Comparison of ENCODE assay signal across 8 cellular contexts in genomic region chr19:52189745-52190678, GRCh38. TPM values are rescaled to one million over a fixed set of nuclear protein-coding genes. Genes with fewer than 3 reads are reported as not detected.
DNase-seq lines count a peak whose midpoint lies in the region; ATAC-seq and TF ChIP-seq lines count a peak whose summit lies in the region.

TSS of gene PPP2R1A (plus strand) at chr19:52190052. CDS start at chr19:52190097, 45 bp downstream.

- H3K4me3 ChIP-seq in heart right ventricle (peak within 1 kb of the TSS; percentile 73 to 98 (median 87)), upper lobe of left lung (peak within 1 kb of the TSS; percentile 59 to 86 (median 72))

- peaks cover 25% of the 10 kb centered on the region for H3K36me3 Mint-ChIP-seq in T-helper 1 cell treated with Interleukin-12 subunit alpha and Interleukin-12 subunit beta and Interleukin-4 antibody, amounts not matched to agents 30 μg/mL and 1 μg/mL, for 36 hours (ENCODE audit: low read depth)

- ATAC-seq in HG02884 (IDR thresholded peaks at IDR 0.05; ENCODE audit: unreplicated experiment): peak; percentile 31
- ATAC-seq in heart right ventricle: peak; percentile 92 to 97 (median 94)
- peak; percentile 96 to 98 for ATAC-seq in upper lobe of left lung (ENCODE audit: low FRiP score in 2 of 2)

- H3K36me3 ChIP-seq in heart right ventricle: peaks cover 0 to 27% (median 4%) of the 10 kb centered on the region in 9 donors
- peaks cover 0 to 17% (median under 1%) of the 10 kb centered on the region in 4 donors for H3K36me3 ChIP-seq in upper lobe of left lung

- no peak for TF ChIP-seq CTCF in GM13977 (IDR thresholded peaks at IDR 0.05; ENCODE audit: extremely low read depth, insufficient read depth, missing control alignments)
- no peak for TF ChIP-seq CTCF in heart right ventricle (IDR thresholded peaks at IDR 0.05)
- peak in 1 of 6 experiments; percentile 46 for TF ChIP-seq CTCF in upper lobe of left lung (IDR thresholded peaks at IDR 0.05)

- peaks cover 26 to 56% (median 49%) of the 10 kb centered on the region in 9 donors for H3K4me1 ChIP-seq in heart right ventricle
- peaks cover 34 to 47% (median 38%) of the 10 kb centered on the region in 4 donors for H3K4me1 ChIP-seq in upper lobe of left lung

- no peaks in the 10 kb centered on the region for H3K9me3 ChIP-seq in heart right ventricle
- no peaks in the 10 kb centered on the region for H3K9me3 ChIP-seq in upper lobe of left lung

- H3K27me3 ChIP-seq in heart right ventricle: no peaks in the 10 kb centered on the region
- H3K27me3 ChIP-seq in upper lobe of left lung: no peaks in the 10 kb centered on the region

- peak within 1 kb of the TSS; percentile 100 for H3K27ac Mint-ChIP-seq in T-helper 1 cell treated with Interleukin-12 subunit alpha and Interleukin-12 subunit beta and Interleukin-4 antibody, amounts not matched to agents 30 μg/mL and 1 μg/mL, for 36 hours

- DNase-seq in GM13977 (ENCODE audit: low spot score) (peak; percentile 94), NCI-H1694 (lab: John Stamatoyannopoulos, UW) (peak; percentile 100), amniotic stem cell (lab: John Stamatoyannopoulos, UW) (peak; percentile 100), heart right ventricle (peak; percentile 98 to 100), posterior cingulate gyrus (peak; percentile 98 to 100 (median 99)), upper lobe of left lung (peak; percentile 98 to 100)

- WGBS in heart right ventricle, 2 donors: 0% methylated on average over 76 to 81 of the region's 81 CpGs
- WGBS in upper lobe of left lung, 2 donors: 0 to 2% methylated on average over 9 to 39 of the region's 81 CpGs

- in situ Hi-C loops in GM13977 (cut with MboI; ENCODE audit: low pct_unique_long_range_greater_than_20kb, low sequenced_read_pairs, unreplicated experiment): no loop called here

- H3K27ac ChIP-seq in heart right ventricle (peak within 1 kb of the TSS; percentile 98 to 100 (median 99)), upper lobe of left lung (peak within 1 kb of the TSS; percentile 97 to 100 (median 98))

- peak within 1 kb of the TSS; percentile 97 for H3K4me3 Mint-ChIP-seq in T-helper 1 cell treated with Interleukin-12 subunit alpha and Interleukin-12 subunit beta and Interleukin-4 antibody, amounts not matched to agents 30 μg/mL and 1 μg/mL, for 36 hours

- TF ChIP-seq POLR2A in upper lobe of left lung (IDR thresholded peaks at IDR 0.05): peak; percentile 40 to 94 (median 73)

- intact Hi-C loops in heart right ventricle (cut with DNase I): loop anchor here in 6 of 10 donors (1.0 to 10.0 kb wide), 6 partner anchors 19 to 55 kb away; partner anchors contain the start of genes ZNF616 (in 2 of the 6) and ZNF836 (in 1 of the 6)
- intact Hi-C loops in posterior cingulate gyrus (cut with DNase I): loop anchor here (1.0 to 2.0 kb wide), 2 partner anchors 19 to 51 kb away; partner anchors contain the start of genes ZNF616 and ZNF836

- TF ChIP-seq EP300 in upper lobe of left lung (IDR thresholded peaks at IDR 0.05): no peak

- peaks cover 30% of the 10 kb centered on the region for H3K4me1 Mint-ChIP-seq in T-helper 1 cell treated with Interleukin-12 subunit alpha and Interleukin-12 subunit beta and Interleukin-4 antibody, amounts not matched to agents 30 μg/mL and 1 μg/mL, for 36 hours (ENCODE audit: low read depth)

- H3K27me3 Mint-ChIP-seq in T-helper 1 cell treated with Interleukin-12 subunit alpha and Interleukin-12 subunit beta and Interleukin-4 antibody, amounts not matched to agents 30 μg/mL and 1 μg/mL, for 36 hours (ENCODE audit: low read depth): no peaks in the 10 kb centered on the region

- H3K9me3 Mint-ChIP-seq in T-helper 1 cell treated with Interleukin-12 subunit alpha and Interleukin-12 subunit beta and Interleukin-4 antibody, amounts not matched to agents 30 μg/mL and 1 μg/mL, for 36 hours: no peaks in the 10 kb centered on the region

RNA-seq across cellular contexts. Expression of gene PPP2R1A, which starts in this region (rescaled TPM):
- 100 to 1,000 TPM; 337 to 469 (median 401) TPM for total RNA-seq in heart right ventricle
- polyA plus RNA-seq in heart right ventricle: 100 to 1,000 TPM; 238 to 438 TPM
- total RNA-seq in upper lobe of left lung: 100 to 1,000 TPM in 5 of 6 donors, 10 to 100 TPM in 1; 90.1 to 214 (median 177) TPM

Comparison
In these comparisons a context has a peak if more than half of its experiments do, and no peak if none do; other contexts are left out.
1. Peak in every context shown above with its lines: DNase-seq, ATAC-seq, H3K4me3 ChIP-seq and H3K27ac ChIP-seq.
2. ATAC-seq: peak in every context shown above with its lines; median percentile 97 in upper lobe of left lung; 94 in heart right ventricle; 31 in HG02884.